In genomic region chr3:72942427-72942826, GRCh38 we compare ENCODE assay signal across 20 cellular contexts. TPM values are rescaled to one million over a fixed set of nuclear protein-coding genes. Genes with fewer than 3 reads are reported as not detected.
DNase-seq lines count a peak whose midpoint lies in the region; ATAC-seq and TF ChIP-seq lines count a peak whose summit lies in the region.
"Had no signal": no experiment of that assay in that cellular context is flagged by ENCODE, and none has a peak within 500 bp of the region (broad histone marks: within the 10 kb centered on the region; RNA-seq: fewer than 3 reads in every experiment).

No MANE protein-coding gene starts in this region.

- no peak overlapping the region for H3K4me3 ChIP-seq in colonic mucosa
- no peak overlapping the region for H3K4me3 ChIP-seq in transverse colon
- no peak overlapping the region for H3K4me3 ChIP-seq in CD8-positive, alpha-beta memory T cell (ENCODE audit: low read length)
- H3K4me3 ChIP-seq: GM23248, K562 had no signal

- POLR2A ChIA-PET in WTC11 (lab: Charles Lee) = no interaction called here
- POLR2A ChIA-PET in CD8-positive, alpha-beta memory T cell (lab: Charles Lee) = no interaction called here

- no peaks in the 10 kb centered on the region for H3K27me3 Mint-ChIP-seq in WTC11 (ENCODE audit: low read depth)
- H3K27me3 Mint-ChIP-seq in mesothelial cell of epicardium (ENCODE audit: low read depth) = no peaks in the 10 kb centered on the region
- H3K27me3 Mint-ChIP-seq in CD8-positive, alpha-beta memory T cell = peaks cover 0 to 1% of the 10 kb centered on the region in 2 donors

- DNase-seq in WTC11 (ENCODE audit: low spot score) (no peak), colonic mucosa (peak; percentile 38), mesothelial cell of epicardium (ENCODE audit: low spot score in 2 of 2, unreplicated experiment in 2 of 2) (no peak), transverse colon (peak; percentile 29), NCI-H748 (lab: John Stamatoyannopoulos, UW; ENCODE audit: unreplicated experiment) (no peak)
- DNase-seq in CD8-positive, alpha-beta memory T cell = no peak
- DNase-seq: ACHN; BE2C; C1 segment of cervical spinal cord; CD4-positive, CD25-positive, alpha-beta regulatory T cell; DMS153; DMS79 treated with DMSO at 0.1 percent for 48 hours; GF-D8; GM23248; H7; HFFc6; IMR-90 had no signal

- no peaks in the 10 kb centered on the region for H3K36me3 ChIP-seq in colonic mucosa
- no peaks in the 10 kb centered on the region for H3K36me3 ChIP-seq in transverse colon
- no peaks in the 10 kb centered on the region for H3K36me3 ChIP-seq in CD8-positive, alpha-beta memory T cell (ENCODE audit: insufficient read depth, low read length)
- H3K36me3 ChIP-seq: BE2C had no signal

- no peak for TF ChIP-seq EP300 in transverse colon (IDR thresholded peaks at IDR 0.05; ENCODE audit: low read depth)

- no peaks in the 10 kb centered on the region for H3K9me3 ChIP-seq in colonic mucosa
- no peaks in the 10 kb centered on the region for H3K9me3 ChIP-seq in transverse colon
- no peaks in the 10 kb centered on the region for H3K9me3 ChIP-seq in CD8-positive, alpha-beta memory T cell (ENCODE audit: low read length)
- H3K9me3 ChIP-seq: BE2C had no signal

- intact Hi-C loops in colonic mucosa (cut with DNase I) (no loop called here), transverse colon (cut with DNase I; ENCODE audit: low total_unique reads) (loop anchor here (5.0 kb wide), 1 partner anchor 140 kb away; no protein-coding TSS in a partner anchor)

- H3K36me3 Mint-ChIP-seq in WTC11 (no peaks in the 10 kb centered on the region), mesothelial cell of epicardium (peaks cover 2% of the 10 kb centered on the region)
- H3K36me3 Mint-ChIP-seq in CD8-positive, alpha-beta memory T cell = no peaks in the 10 kb centered on the region
- H3K36me3 Mint-ChIP-seq: CD4-positive, CD25-positive, alpha-beta regulatory T cell had no signal

- WGBS in transverse colon (ENCODE audit: low coverage in 1 of 2), 2 donors = 62 to 88% methylated on average over 5 of the region's 5 CpGs

- H3K27ac ChIP-seq in colonic mucosa (no peak overlapping the region), transverse colon (peak overlapping the region in 3 of 4 donors; percentile 10 to 23 (median 21))
- H3K27ac ChIP-seq in CD8-positive, alpha-beta memory T cell (ENCODE audit: low read depth, low read length) = no peak overlapping the region
- H3K27ac ChIP-seq: GM23248 had no signal

- no peak for TF ChIP-seq POLR2A in transverse colon (IDR thresholded peaks at IDR 0.05)

- H3K4me1 Mint-ChIP-seq in WTC11 (0 out of 2 replicates have a peak, but pooled peaks cover 4% of the 10 kb centered on the region), mesothelial cell of epicardium (peaks cover 8% of the 10 kb centered on the region)
- H3K4me1 Mint-ChIP-seq in CD8-positive, alpha-beta memory T cell = peaks cover 0 to 4% (median 0%) of the 10 kb centered on the region in 3 donors

- ATAC-seq in WTC11 = no peak
- ATAC-seq in HG03097 (IDR thresholded peaks at IDR 0.05; ENCODE audit: low FRiP score, unreplicated experiment) = no peak
- ATAC-seq: HCT116, K562 had no signal

- TF ChIP-seq CTCF in WTC11 (IDR thresholded peaks at IDR 0.05) = no peak
- no peak for TF ChIP-seq CTCF in colonic mucosa (IDR thresholded peaks at IDR 0.05)
- no peak for TF ChIP-seq CTCF in mesothelial cell of epicardium (IDR thresholded peaks at IDR 0.05; ENCODE audit: unreplicated experiment)
- no peak for TF ChIP-seq CTCF in transverse colon (IDR thresholded peaks at IDR 0.05)

- in situ Hi-C loops in transverse colon (cut with MboI; ENCODE audit: low pct_ligation_motif_present in 1 of 4, low pct_unique_long_range_greater_than_20kb in 1 of 4, low sequenced_read_pairs in 3 of 4) = loop anchor here in 2 of 4 donors (10.0 to 25.0 kb wide), 2 partner anchors 120 to 122 kb away; partner anchors contain the start of gene EBLN2 (in 2 of the 2)

- H3K27ac Mint-ChIP-seq in WTC11 (peak overlapping the region; percentile 2; the same call in 1 of the 2 replicates), mesothelial cell of epicardium (peak overlapping the region; percentile 30)
- H3K27ac Mint-ChIP-seq in CD8-positive, alpha-beta memory T cell = no peak overlapping the region
- H3K27ac Mint-ChIP-seq: CD4-positive, CD25-positive, alpha-beta regulatory T cell; HFFc6 had no signal

- H3K9ac ChIP-seq in colonic mucosa (ENCODE audit: low read depth in 2 of 2, low read length in 2 of 2) = no peak overlapping the region
- H3K9ac ChIP-seq: GM23248 had no signal

- CTCF ChIA-PET in WTC11 (lab: Charles Lee) = interaction anchor here (1.4 kb wide), 1 partner anchor 114 kb away, joined by 4 read pairs; no protein-coding TSS in a partner anchor
- CTCF ChIA-PET in CD8-positive, alpha-beta memory T cell (lab: Charles Lee) = interaction anchor here (1.2 to 1.6 kb wide), 2 partner anchors 113 to 145 kb away, joined by 6 to 7 read pairs; no protein-coding TSS in a partner anchor

- no peaks in the 10 kb centered on the region for H3K4me1 ChIP-seq in colonic mucosa
- peaks cover 0 to 32% (median 7%) of the 10 kb centered on the region in 4 donors for H3K4me1 ChIP-seq in transverse colon
- no peaks in the 10 kb centered on the region for H3K4me1 ChIP-seq in CD8-positive, alpha-beta memory T cell (ENCODE audit: insufficient read depth, low read length)
- H3K4me1 ChIP-seq: BE2C had no signal

- H3K9me3 Mint-ChIP-seq in WTC11 (no peaks in the 10 kb centered on the region), mesothelial cell of epicardium (no peaks in the 10 kb centered on the region)
- peaks cover 0 to 2% (median 0%) of the 10 kb centered on the region in 5 donors for H3K9me3 Mint-ChIP-seq in CD8-positive, alpha-beta memory T cell
- H3K9me3 Mint-ChIP-seq: HFFc6 had no signal

- H3K4me3 Mint-ChIP-seq in WTC11 = no peak overlapping the region
- no peak overlapping the region for H3K4me3 Mint-ChIP-seq in mesothelial cell of epicardium
- no peak overlapping the region for H3K4me3 Mint-ChIP-seq in CD8-positive, alpha-beta memory T cell
- H3K4me3 Mint-ChIP-seq: CD4-positive, CD25-positive, alpha-beta regulatory T cell; HFFc6 had no signal

- no peaks in the 10 kb centered on the region for H3K27me3 ChIP-seq in colonic mucosa
- no peaks in the 10 kb centered on the region for H3K27me3 ChIP-seq in transverse colon
- no peaks in the 10 kb centered on the region for H3K27me3 ChIP-seq in CD8-positive, alpha-beta memory T cell (ENCODE audit: insufficient read depth, low read length, poor library complexity, severe bottlenecking)
- H3K27me3 ChIP-seq: BE2C had no signal

TF ChIP-seq in WTC11, 78 proteins besides CTCF, POLR2A, EP300 and RAD21 (continues in another document):
- TF ChIP-seq ZMAT4 (CRISPR knock-in tag; IDR thresholded peaks at IDR 0.05) = no peak
- TF ChIP-seq NR2C2 (CRISPR knock-in tag; IDR thresholded peaks at IDR 0.05) = no peak
- no peak for TF ChIP-seq CBFB (CRISPR knock-in tag; IDR thresholded peaks at IDR 0.05; ENCODE audit: low read depth)
- TF ChIP-seq PRRX2 (CRISPR knock-in tag; IDR thresholded peaks at IDR 0.05) = no peak
- TF ChIP-seq USF2 (CRISPR knock-in tag; IDR thresholded peaks at IDR 0.05) = no peak
- no peak for TF ChIP-seq GABPB1 (CRISPR knock-in tag; IDR thresholded peaks at IDR 0.05)
- TF ChIP-seq E2F4 (CRISPR knock-in tag; IDR thresholded peaks at IDR 0.05; ENCODE audit: borderline replicate concordance, low read depth) = no peak
- no peak for TF ChIP-seq NFYB (CRISPR knock-in tag; conservative IDR thresholded peaks at IDR 0.05; ENCODE audit: low read depth)
- TF ChIP-seq KAT7 (CRISPR knock-in tag; IDR thresholded peaks at IDR 0.05; ENCODE audit: borderline replicate concordance) = no peak

RNA-seq across cellular contexts. Expression of gene PPP4R2, which starts 54.2 kb away (rescaled TPM):
- total RNA-seq in WTC11 (2021) (70.3 to 80.4 TPM (median 78.1 TPM) in 3 replicates), colonic mucosa (10 to 100 TPM; 60.3 to 92.9 TPM), mesothelial cell of epicardium (111 to 117 TPM (median 116 TPM) in 3 replicates), transverse colon (10 to 100 TPM; 14.5 to 55.6 (median 36.9) TPM)
- total RNA-seq in CD8-positive, alpha-beta memory T cell = 100 to 1,000 TPM; 115 to 122 TPM
- 45.8 TPM for polyA plus RNA-seq in CD8-positive, alpha-beta memory T cell

RNA-seq across cellular contexts. Expression of gene GXYLT2, which starts 54.6 kb away (rescaled TPM):
- 5.3 to 6.5 TPM (median 6.2 TPM) in 3 replicates for total RNA-seq in WTC11 (2021)
- 1 to 10 TPM; 7.3 to 8.4 TPM for total RNA-seq in colonic mucosa
- total RNA-seq in mesothelial cell of epicardium = 30.5 to 33.7 TPM (median 32.8 TPM) in 3 replicates
- total RNA-seq in transverse colon = 10 to 100 TPM in 2 of 4 donors, 1 to 10 TPM in 2; 1.5 to 12.5 (median 7.5) TPM
- total RNA-seq in CD8-positive, alpha-beta memory T cell = not detected
- not detected for polyA plus RNA-seq in CD8-positive, alpha-beta memory T cell

Comparison
In these comparisons a context has a peak if more than half of its experiments do, and no peak if none do; other contexts are left out.
1. DNase-seq: peak in colonic mucosa (single experiment) and transverse colon (single experiment); none in WTC11 (single experiment), mesothelial cell of epicardium (0 of 2), NCI-H748 (single experiment) and CD8-positive, alpha-beta memory T cell (0 of 5).
2. H3K27ac Mint-ChIP-seq: peak in WTC11 (single experiment) and mesothelial cell of epicardium (single experiment); none in CD8-positive, alpha-beta memory T cell (0 of 8).
3. H3K27ac ChIP-seq: peak in transverse colon (3 of 4); none in colonic mucosa (single experiment) and CD8-positive, alpha-beta memory T cell (single experiment).